Comparison of ENCODE assay signal across 1 cellular context in the genomic region with DNA sequence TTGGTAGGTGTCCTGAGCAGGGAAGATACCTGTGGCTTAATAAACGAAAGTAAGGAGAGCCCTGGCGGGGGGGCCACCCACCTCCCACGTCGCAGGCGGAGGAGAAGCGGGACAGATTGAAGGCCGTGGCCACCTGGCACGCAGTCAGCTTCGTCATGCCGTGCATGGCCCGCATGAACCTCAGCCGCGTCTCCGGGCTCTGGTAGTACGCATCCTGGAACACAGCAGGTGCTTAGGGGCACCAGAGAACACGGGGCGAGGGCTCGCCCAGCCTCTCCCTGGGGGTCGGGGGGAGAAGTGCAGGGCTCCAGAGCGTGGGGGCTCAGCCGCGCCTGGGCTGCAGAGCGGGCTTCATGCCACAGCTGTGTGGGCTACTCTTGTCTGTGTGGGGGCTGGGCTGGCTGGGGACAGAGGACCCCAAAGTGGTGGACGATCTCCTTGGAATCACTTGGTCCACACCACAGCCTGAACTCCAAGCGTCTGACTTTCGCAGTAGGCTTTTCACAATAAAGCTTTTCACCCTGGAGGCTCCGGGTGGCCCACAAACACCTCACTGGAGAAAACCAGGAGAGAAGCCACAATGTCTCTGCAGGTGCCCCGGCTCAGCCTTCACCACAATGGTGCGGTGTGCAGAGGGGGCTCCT.
TF ChIP-seq lines count a peak whose summit lies in the region.

No MANE protein-coding gene starts in this region.

TF ChIP-seq in WTC11, 78 proteins besides CTCF, POLR2A, EP300 and RAD21 (continued from another document):
- TF ChIP-seq, protein P1, sequence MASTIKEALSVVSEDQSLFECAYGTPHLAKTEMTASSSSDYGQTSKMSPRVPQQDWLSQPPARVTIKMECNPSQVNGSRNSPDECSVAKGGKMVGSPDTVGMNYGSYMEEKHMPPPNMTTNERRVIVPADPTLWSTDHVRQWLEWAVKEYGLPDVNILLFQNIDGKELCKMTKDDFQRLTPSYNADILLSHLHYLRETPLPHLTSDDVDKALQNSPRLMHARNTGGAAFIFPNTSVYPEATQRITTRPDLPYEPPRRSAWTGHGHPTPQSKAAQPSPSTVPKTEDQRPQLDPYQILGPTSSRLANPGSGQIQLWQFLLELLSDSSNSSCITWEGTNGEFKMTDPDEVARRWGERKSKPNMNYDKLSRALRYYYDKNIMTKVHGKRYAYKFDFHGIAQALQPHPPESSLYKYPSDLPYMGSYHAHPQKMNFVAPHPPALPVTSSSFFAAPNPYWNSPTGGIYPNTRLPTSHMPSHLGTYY (CRISPR knock-in tag; IDR thresholded peaks at IDR 0.05): peak; percentile 6; the same call in 1 of the 2 replicates
- TF ChIP-seq, protein P2, sequence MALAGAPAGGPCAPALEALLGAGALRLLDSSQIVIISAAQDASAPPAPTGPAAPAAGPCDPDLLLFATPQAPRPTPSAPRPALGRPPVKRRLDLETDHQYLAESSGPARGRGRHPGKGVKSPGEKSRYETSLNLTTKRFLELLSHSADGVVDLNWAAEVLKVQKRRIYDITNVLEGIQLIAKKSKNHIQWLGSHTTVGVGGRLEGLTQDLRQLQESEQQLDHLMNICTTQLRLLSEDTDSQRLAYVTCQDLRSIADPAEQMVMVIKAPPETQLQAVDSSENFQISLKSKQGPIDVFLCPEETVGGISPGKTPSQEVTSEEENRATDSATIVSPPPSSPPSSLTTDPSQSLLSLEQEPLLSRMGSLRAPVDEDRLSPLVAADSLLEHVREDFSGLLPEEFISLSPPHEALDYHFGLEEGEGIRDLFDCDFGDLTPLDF (CRISPR knock-in tag; IDR thresholded peaks at IDR 0.05): no peak
- TF ChIP-seq ZNF396 (CRISPR knock-in tag; IDR thresholded peaks at IDR 0.05; ENCODE audit: borderline replicate concordance) (no peak), ZNF416 (CRISPR knock-in tag; IDR thresholded peaks at IDR 0.05) (peak; percentile 73), NFATC4 (CRISPR knock-in tag; IDR thresholded peaks at IDR 0.05) (peak; percentile 47)
- TF ChIP-seq, protein P3, sequence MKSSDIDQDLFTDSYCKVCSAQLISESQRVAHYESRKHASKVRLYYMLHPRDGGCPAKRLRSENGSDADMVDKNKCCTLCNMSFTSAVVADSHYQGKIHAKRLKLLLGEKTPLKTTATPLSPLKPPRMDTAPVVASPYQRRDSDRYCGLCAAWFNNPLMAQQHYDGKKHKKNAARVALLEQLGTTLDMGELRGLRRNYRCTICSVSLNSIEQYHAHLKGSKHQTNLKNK (CRISPR knock-in tag; IDR thresholded peaks at IDR 0.05): peak; percentile 5; the same call in 1 of the 2 replicates
- TF ChIP-seq, protein P4, sequence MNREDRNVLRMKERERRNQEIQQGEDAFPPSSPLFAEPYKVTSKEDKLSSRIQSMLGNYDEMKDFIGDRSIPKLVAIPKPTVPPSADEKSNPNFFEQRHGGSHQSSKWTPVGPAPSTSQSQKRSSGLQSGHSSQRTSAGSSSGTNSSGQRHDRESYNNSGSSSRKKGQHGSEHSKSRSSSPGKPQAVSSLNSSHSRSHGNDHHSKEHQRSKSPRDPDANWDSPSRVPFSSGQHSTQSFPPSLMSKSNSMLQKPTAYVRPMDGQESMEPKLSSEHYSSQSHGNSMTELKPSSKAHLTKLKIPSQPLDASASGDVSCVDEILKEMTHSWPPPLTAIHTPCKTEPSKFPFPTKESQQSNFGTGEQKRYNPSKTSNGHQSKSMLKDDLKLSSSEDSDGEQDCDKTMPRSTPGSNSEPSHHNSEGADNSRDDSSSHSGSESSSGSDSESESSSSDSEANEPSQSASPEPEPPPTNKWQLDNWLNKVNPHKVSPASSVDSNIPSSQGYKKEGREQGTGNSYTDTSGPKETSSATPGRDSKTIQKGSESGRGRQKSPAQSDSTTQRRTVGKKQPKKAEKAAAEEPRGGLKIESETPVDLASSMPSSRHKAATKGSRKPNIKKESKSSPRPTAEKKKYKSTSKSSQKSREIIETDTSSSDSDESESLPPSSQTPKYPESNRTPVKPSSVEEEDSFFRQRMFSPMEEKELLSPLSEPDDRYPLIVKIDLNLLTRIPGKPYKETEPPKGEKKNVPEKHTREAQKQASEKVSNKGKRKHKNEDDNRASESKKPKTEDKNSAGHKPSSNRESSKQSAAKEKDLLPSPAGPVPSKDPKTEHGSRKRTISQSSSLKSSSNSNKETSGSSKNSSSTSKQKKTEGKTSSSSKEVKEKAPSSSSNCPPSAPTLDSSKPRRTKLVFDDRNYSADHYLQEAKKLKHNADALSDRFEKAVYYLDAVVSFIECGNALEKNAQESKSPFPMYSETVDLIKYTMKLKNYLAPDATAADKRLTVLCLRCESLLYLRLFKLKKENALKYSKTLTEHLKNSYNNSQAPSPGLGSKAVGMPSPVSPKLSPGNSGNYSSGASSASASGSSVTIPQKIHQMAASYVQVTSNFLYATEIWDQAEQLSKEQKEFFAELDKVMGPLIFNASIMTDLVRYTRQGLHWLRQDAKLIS (CRISPR knock-in tag; IDR thresholded peaks at IDR 0.05; ENCODE audit: borderline replicate concordance): 0 out of 2 replicates have a peak, but pooled peaks have one; percentile 26
